In the genomic region with DNA sequence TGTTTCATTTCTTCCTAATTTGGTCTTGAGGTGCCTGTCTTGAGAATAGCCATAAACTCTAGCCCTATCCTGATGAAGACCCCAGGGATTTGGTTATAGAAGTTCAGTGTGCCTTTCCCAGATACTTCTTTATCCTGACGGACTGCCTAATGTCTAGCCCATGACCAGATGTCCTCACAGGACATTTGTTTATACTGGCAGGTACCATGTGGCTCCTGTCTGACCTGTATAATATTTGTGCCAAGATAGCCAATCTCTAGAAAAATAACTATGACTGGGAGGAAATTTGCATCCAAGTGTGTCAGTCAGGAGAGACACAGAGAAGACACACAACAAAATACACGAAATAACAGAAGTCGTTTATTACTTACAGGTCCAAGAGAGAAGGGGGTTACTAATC, we compare ENCODE assay signal across 34 cellular contexts.
"Had no signal": no experiment of that assay in that cellular context is flagged by ENCODE, and none has a peak within 500 bp of the region (broad histone marks: within the 10 kb centered on the region; RNA-seq: fewer than 3 reads in every experiment).

No MANE protein-coding gene starts in this region.

- H3K36me3 ChIP-seq: MG63 had no signal

- H3K9me3 ChIP-seq: MG63 had no signal

- DNase-seq: Karpas-422, MG63, MM.1S, NCI-H1048, NCI-H1092, NCI-H1092 treated with DMSO at 0.1 percent for 48 hours, NCI-H1105, NCI-H1105 treated with DMSO at 0.1 percent for 48 hours, NCI-H1417, NCI-H1417 treated with DMSO at 0.1 percent for 48 hours, NCI-H1436, NCI-H1436 treated with DMSO at 0.1 percent for 48 hours, NCI-H146, NCI-H1694, NCI-H1694 treated with DMSO at 0.1 percent for 48 hours, NCI-H187, NCI-H187 treated with DMSO at 0.1 percent for 48 hours, NCI-H1930, NCI-H2029, NCI-H2029 treated with DMSO at 0.1 percent for 48 hours, NCI-H2081, NCI-H2081 treated with DMSO at 0.1 percent for 48 hours, NCI-H2107, NCI-H2171, NCI-H2171 treated with DMSO at 0.1 percent for 48 hours, NCI-H2227 treated with DMSO at 0.1 percent for 48 hours, NCI-H226, NCI-H345, NCI-H446, NCI-H446 treated with DMSO at 0.1 percent for 48 hours, NCI-H510A, NCI-H510A treated with DMSO at 0.1 percent for 48 hours, NCI-H524 had no signal

- H3K9ac ChIP-seq: KMS-11 had no signal

- H3K4me2 ChIP-seq: KMS-11 had no signal

- H3K4me3 ChIP-seq: MG63 had no signal

- H3K27ac ChIP-seq: KMS-11 had no signal

- H3K27me3 ChIP-seq: MG63 had no signal
